21 cellular contexts compared by ENCODE assay signal in the genomic region with DNA sequence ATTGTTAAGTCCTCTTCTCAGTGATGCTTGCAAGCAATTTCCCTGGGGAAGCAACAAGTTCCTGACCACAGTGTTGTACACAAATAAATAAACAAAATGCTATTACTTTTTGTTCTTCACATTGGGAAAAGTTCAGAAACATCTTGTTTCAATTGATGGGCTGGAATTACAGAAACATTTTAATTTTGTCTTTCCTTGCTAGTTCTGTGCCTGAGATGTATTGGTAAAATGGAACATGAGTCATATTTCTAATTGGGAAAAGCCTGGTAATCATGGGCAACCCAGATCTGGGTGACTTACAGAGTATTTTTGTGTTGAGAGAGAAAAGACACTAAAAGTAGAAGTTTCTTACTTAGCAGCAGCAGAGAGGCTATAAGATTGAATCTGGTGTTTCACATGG. TPM values are rescaled to one million over a fixed set of nuclear protein-coding genes. Genes with fewer than 3 reads are reported as not detected.
DNase-seq lines count a peak whose midpoint lies in the region; ATAC-seq, FAIRE-seq and TF ChIP-seq lines count a peak whose summit lies in the region.
"Had no signal": no experiment of that assay in that cellular context is flagged by ENCODE, and none has a peak within 500 bp of the region (broad histone marks: within the 10 kb centered on the region; RNA-seq: fewer than 3 reads in every experiment).

No MANE protein-coding gene starts in this region.

- H3K27me3 Mint-ChIP-seq in MCF 10A (ENCODE audit: insufficient read depth, unreplicated experiment) (no peaks in the 10 kb centered on the region), astrocyte (ENCODE audit: low read depth, unreplicated experiment) (no peaks in the 10 kb centered on the region)

- H2BK12ac ChIP-seq in mesenchymal stem cell (ENCODE audit: low read length in 2 of 2): no peak overlapping the region

- no peak overlapping the region for H3K4me3 ChIP-seq in mammary epithelial cell (replicated peaks in 1 of 3; ENCODE audit: insufficient read depth in 1 of 3, low read depth in 2 of 3, low read length in 3 of 3)
- no peak overlapping the region for H3K4me3 ChIP-seq in astrocyte (ENCODE audit: insufficient read depth, low read depth, low read length)
- peak overlapping the region in 1 of 2 experiments; percentile 22 for H3K4me3 ChIP-seq in mesenchymal stem cell (ENCODE audit: insufficient read depth in 1 of 2, low read depth in 1 of 2, low read length in 2 of 2)
- H3K4me3 ChIP-seq: BLaER1, Peyer's patch, SK-N-MC had no signal

- H3K4me1 ChIP-seq in mammary epithelial cell (ENCODE audit: insufficient read depth, low read length) (no peaks in the 10 kb centered on the region), astrocyte (ENCODE audit: insufficient read depth, low read length) (no peaks in the 10 kb centered on the region), mesenchymal stem cell (ENCODE audit: control insufficient read depth, insufficient read depth, low read depth, low read length) (no peaks in the 10 kb centered on the region)
- H3K4me1 ChIP-seq: BLaER1, Peyer's patch had no signal

- no peak overlapping the region for H2BK5ac ChIP-seq in mesenchymal stem cell (ENCODE audit: low read depth, low read length, poor library complexity, severe bottlenecking)

- H3K18ac ChIP-seq in mesenchymal stem cell (ENCODE audit: low read depth in 1 of 2, low read length in 2 of 2): no peak overlapping the region

- H4K8ac ChIP-seq in mesenchymal stem cell (ENCODE audit: low read length): no peak overlapping the region

- in situ Hi-C loops in mammary epithelial cell (cut with MboI; ENCODE audit: low sequenced_read_pairs in 2 of 2): loop anchor here (10.0 to 25.0 kb wide), 2 partner anchors 88 to 396 kb away; no protein-coding TSS in a partner anchor

- H3K4me3 Mint-ChIP-seq in MCF 10A (ENCODE audit: unreplicated experiment): no peak overlapping the region
- H3K4me3 Mint-ChIP-seq in astrocyte (ENCODE audit: unreplicated experiment): no peak overlapping the region
- H3K4me3 Mint-ChIP-seq: CD8-positive, alpha-beta T cell had no signal

- ATAC-seq in HG03432 (IDR thresholded peaks at IDR 0.05; ENCODE audit: unreplicated experiment): no peak
- ATAC-seq in HG03565 (IDR thresholded peaks at IDR 0.05; ENCODE audit: unreplicated experiment): no peak
- no peak for ATAC-seq in GM21717 (IDR thresholded peaks at IDR 0.05; ENCODE audit: unreplicated experiment)
- ATAC-seq: CD8-positive, alpha-beta T cell had no signal

- H3K4me2 ChIP-seq in mammary epithelial cell (ENCODE audit: insufficient read depth, low read depth, low read length) (no peak overlapping the region), astrocyte (ENCODE audit: low read length) (no peak overlapping the region), mesenchymal stem cell (ENCODE audit: low read length, poor library complexity, severe bottlenecking) (no peak overlapping the region)
- H3K4me2 ChIP-seq: BLaER1, KMS-11 had no signal

- peaks cover 13% of the 10 kb centered on the region for H3K79me1 ChIP-seq in mesenchymal stem cell (replicated peaks; ENCODE audit: low read length, poor library complexity, severe bottlenecking)

- no peak for DNase-seq in MCF 10A (ENCODE audit: unreplicated experiment)
- no peak for DNase-seq in mammary epithelial cell
- no peak for DNase-seq in astrocyte (ENCODE audit: low read depth)
- no peak for DNase-seq in mesenchymal stem cell
- no peak for DNase-seq in stimulated activated CD4-positive, alpha-beta T cell treated with anti-CD3 and anti-CD28 coated beads, Interleukin-4, amount 100 ng/mL, for 1 hour
- DNase-seq: Calu3; CD8-positive, alpha-beta T cell; GOT3; NCI-H1436; NCI-H2029; NCI-H446; Peyer's patch; SHP77 had no signal

- peaks cover 40% of the 10 kb centered on the region for H3K36me3 ChIP-seq in mammary epithelial cell (ENCODE audit: insufficient read depth, low read length)
- H3K36me3 ChIP-seq in astrocyte (ENCODE audit: insufficient read depth, low read length): peaks cover 69% of the 10 kb centered on the region
- H3K36me3 ChIP-seq in mesenchymal stem cell (ENCODE audit: control insufficient read depth in 1 of 2, insufficient read depth in 2 of 2, low read depth in 1 of 2, low read length in 2 of 2): peaks cover 0 to 67% of the 10 kb centered on the region in 2 experiments
- H3K36me3 ChIP-seq: BLaER1, Peyer's patch had no signal

- intact Hi-C loops in MCF 10A (cut with micrococcal nuclease) (no loop called here), mammary epithelial cell (cut with micrococcal nuclease) (no loop called here)

- no peak for TF ChIP-seq CTCF in MCF 10A (IDR thresholded peaks at IDR 0.05; ENCODE audit: unreplicated experiment)
- TF ChIP-seq CTCF in mammary epithelial cell (conservative IDR thresholded peaks at IDR 0.05 in 1 of 2, IDR thresholded peaks at IDR 0.05 in 1 of 2; ENCODE audit: extremely low read depth in 1 of 2, insufficient read depth in 1 of 2, low read depth in 1 of 2, low read length in 2 of 2): no peak
- no peak for TF ChIP-seq CTCF in astrocyte (IDR thresholded peaks at IDR 0.05; ENCODE audit: insufficient read depth, low read depth, low read length)

- H2AFZ ChIP-seq in mammary epithelial cell (ENCODE audit: low read depth, low read length) (no peak overlapping the region), astrocyte (ENCODE audit: low read depth, low read length) (no peak overlapping the region), mesenchymal stem cell (ENCODE audit: low read depth, low read length) (no peak overlapping the region)

- peaks cover 47% of the 10 kb centered on the region for H3K36me3 Mint-ChIP-seq in MCF 10A (ENCODE audit: insufficient read depth, unreplicated experiment)
- H3K36me3 Mint-ChIP-seq in astrocyte (ENCODE audit: low read depth, unreplicated experiment): peaks cover 11% of the 10 kb centered on the region
- H3K36me3 Mint-ChIP-seq: CD8-positive, alpha-beta T cell had no signal

- dilution Hi-C loops in mammary epithelial cell (cut with HindIII; ENCODE audit: low sequenced_read_pairs): no loop called here

- H2BK15ac ChIP-seq in mesenchymal stem cell (ENCODE audit: low read depth, poor library complexity, severe bottlenecking): no peak overlapping the region

- CTCF ChIA-PET in MCF 10A (lab: Yijun Ruan, JAX) (interaction anchor here (0.7 to 3.0 kb wide), 5 partner anchors 11 to 309 kb away, joined by 3 to 29 read pairs (median 3); no protein-coding TSS in a partner anchor), mammary epithelial cell (lab: Charles Lee; ENCODE audit: low non-redundant PET) (no interaction called here)

- H3K9ac ChIP-seq in mammary epithelial cell (ENCODE audit: insufficient read depth, low read length) (no peak overlapping the region), astrocyte (ENCODE audit: low read length) (no peak overlapping the region), mesenchymal stem cell (ENCODE audit: low read length) (peak overlapping the region; percentile 58)
- H3K9ac ChIP-seq: BLaER1, KMS-11 had no signal

- H3K9me3 ChIP-seq in mammary epithelial cell (replicated peaks; ENCODE audit: insufficient read depth, low read length) (no peaks in the 10 kb centered on the region), astrocyte (ENCODE audit: insufficient read depth, low read depth, low read length) (no peaks in the 10 kb centered on the region), mesenchymal stem cell (ENCODE audit: control insufficient read depth, low read length) (no peaks in the 10 kb centered on the region)
- H3K9me3 ChIP-seq: BLaER1, Peyer's patch had no signal

- no peak overlapping the region for H2BK120ac ChIP-seq in mesenchymal stem cell (ENCODE audit: low read depth, low read length)

- H3K27ac Mint-ChIP-seq in MCF 10A (ENCODE audit: low read depth, unreplicated experiment): peak overlapping the region; percentile 34
- H3K27ac Mint-ChIP-seq in astrocyte (ENCODE audit: unreplicated experiment): no peak overlapping the region
- H3K27ac Mint-ChIP-seq: CD8-positive, alpha-beta T cell had no signal

- no peak for FAIRE-seq in astrocyte (lab: Jason Lieb, UNC)
- FAIRE-seq: GM12891 had no signal

- H4K91ac ChIP-seq in mesenchymal stem cell (ENCODE audit: low read length): no peak overlapping the region

- no peak overlapping the region for H3K4ac ChIP-seq in mesenchymal stem cell (ENCODE audit: low read depth in 1 of 2, low read length in 2 of 2)

- no peak overlapping the region for H3K23ac ChIP-seq in mesenchymal stem cell (ENCODE audit: low read length in 2 of 2)

- H3K27me3 ChIP-seq in mammary epithelial cell (ENCODE audit: insufficient read depth, low read length) (no peaks in the 10 kb centered on the region), astrocyte (ENCODE audit: insufficient read depth, low read length) (no peaks in the 10 kb centered on the region), mesenchymal stem cell (ENCODE audit: control insufficient read depth in 1 of 2, insufficient read depth in 1 of 2, low read length in 2 of 2) (no peaks in the 10 kb centered on the region)
- H3K27me3 ChIP-seq: BLaER1, Peyer's patch had no signal

- POLR2A ChIA-PET in MCF 10A (lab: Yijun Ruan, JAX): interaction anchor here (3.1 to 4.6 kb wide), 2 partner anchors 13 to 16 kb away, joined by 12 to 29 read pairs; no protein-coding TSS in a partner anchor

- peaks cover 48% of the 10 kb centered on the region for H3K79me2 ChIP-seq in mammary epithelial cell (ENCODE audit: insufficient read depth, low read length)
- H3K79me2 ChIP-seq in astrocyte (ENCODE audit: insufficient read depth, low read length): peaks cover 97% of the 10 kb centered on the region

- no TSS peak for BruUV-seq in MCF 10A (replicated peaks; lab: Mats Ljungman, UMichigan)
- BruUV-seq in mammary epithelial cell (replicated peaks; lab: Mats Ljungman, UMichigan): no TSS peak

- H3K4me1 Mint-ChIP-seq in MCF 10A (ENCODE audit: insufficient read depth, unreplicated experiment) (peaks cover 14% of the 10 kb centered on the region), astrocyte (ENCODE audit: low read depth, unreplicated experiment) (peaks cover 18% of the 10 kb centered on the region)

- H2AK5ac ChIP-seq in mesenchymal stem cell (ENCODE audit: low read length, severe bottlenecking): no peak overlapping the region

- H3K14ac ChIP-seq in mesenchymal stem cell (ENCODE audit: low read length in 2 of 2): no peak overlapping the region

- H4K20me1 ChIP-seq in mammary epithelial cell (ENCODE audit: insufficient read depth, low read length): no peaks in the 10 kb centered on the region
- H4K20me1 ChIP-seq in astrocyte (ENCODE audit: insufficient read depth, low read length): peaks cover 60% of the 10 kb centered on the region
- H4K20me1 ChIP-seq: BLaER1 had no signal

- H3K27ac ChIP-seq in mammary epithelial cell (ENCODE audit: insufficient read depth, low read depth, low read length) (no peak overlapping the region), astrocyte (ENCODE audit: low read depth, low read length) (peak overlapping the region; percentile 16), mesenchymal stem cell (ENCODE audit: low read length, poor library complexity, severe bottlenecking) (no peak overlapping the region)
- H3K27ac ChIP-seq: 22Rv1, BLaER1, KMS-11, Peyer's patch, SK-N-MC had no signal

- H3K9me3 Mint-ChIP-seq in MCF 10A (ENCODE audit: unreplicated experiment): no peaks in the 10 kb centered on the region
- no peaks in the 10 kb centered on the region for H3K9me3 Mint-ChIP-seq in astrocyte (ENCODE audit: unreplicated experiment)
- H3K9me3 Mint-ChIP-seq: CD8-positive, alpha-beta T cell had no signal

RNA-seq across cellular contexts. Expression of gene BLID, which starts 0.6 kb away (rescaled TPM):
- total RNA-seq in MCF 10A (2022): 4.1 and 4.5 TPM in 2 replicates
- 1 to 10 TPM; 5.2 to 5.6 TPM for total RNA-seq in mammary epithelial cell
- polyA plus RNA-seq in mammary epithelial cell: not detected
- not detected for polyA minus RNA-seq in mammary epithelial cell
- 1.1 and 1.2 TPM in 2 replicates for total RNA-seq in astrocyte
- polyA plus RNA-seq in mesenchymal stem cell (2013, experiment 1 of 2): not detected
- polyA plus RNA-seq in mesenchymal stem cell (2013, experiment 2 of 2): not detected
- total RNA-seq: Calu3; CD8-positive, alpha-beta T cell; Peyer's patch had no signal
